21 cellular contexts compared by ENCODE assay signal in genomic region chr3:61824553-61825135, GRCh38.
"Had no signal": no experiment of that assay in that cellular context is flagged by ENCODE, and none has a peak within 500 bp of the region (broad histone marks: within the 10 kb centered on the region; RNA-seq: fewer than 3 reads in every experiment).

No MANE protein-coding gene starts in this region.

- ATAC-seq: activated T-helper 17 cell treated with anti-CD3 and anti-CD28 coated beads, Interleukin-2, amount 50 U/mL, for 72 hours; gastroesophageal sphincter; heart left ventricle; lower lobe of right lung; sciatic nerve; stimulated activated naive B cell treated with anti-CD40 and anti-IgM and Interleukin-4, amounts not matched to agents 10 μg/mL and 1 μg/mL and 100 μg/mL, for 72 hours had no signal

- H3K27ac ChIP-seq: brain microvascular endothelial cell, esophagus squamous epithelium, gastroesophageal sphincter, heart left ventricle, lower lobe of right lung, VCaP had no signal

- H3K27me3 ChIP-seq: adrenal gland, ascending aorta, brain microvascular endothelial cell, esophagus squamous epithelium, gastroesophageal sphincter, heart left ventricle had no signal

- DNase-seq: activated T-cell treated with anti-CD3 and anti-CD28 coated beads, Interleukin-2, amount 50 U/mL, for 24 hours; brain microvascular endothelial cell; caudate nucleus; effector CD8-positive, alpha-beta T cell; esophagus squamous epithelium; heart left ventricle; lower lobe of right lung; mesendoderm; naive B cell; occipital lobe; stimulated activated CD4-positive, alpha-beta T cell treated with anti-CD3 and anti-CD28 coated beads, Interleukin-2, amount 100 ng/mL, for 48 hours; stimulated activated CD8-positive, alpha-beta memory T cell treated with anti-CD3 and anti-CD28 coated beads, Interleukin-4, amount 100 ng/mL, for 48 hours; stimulated activated naive B cell treated with anti-CD40 and anti-IgM and Interleukin-4, amounts not matched to agents 10 μg/mL and 1 μg/mL and 100 μg/mL, for 72 hours had no signal

- H3K9me3 ChIP-seq: adrenal gland, ascending aorta, esophagus squamous epithelium, gastroesophageal sphincter, heart left ventricle, lower lobe of right lung had no signal

- H3K36me3 ChIP-seq: adrenal gland, ascending aorta, brain microvascular endothelial cell, esophagus squamous epithelium, gastroesophageal sphincter, heart left ventricle, lower lobe of right lung had no signal

- H3K4me3 ChIP-seq: adrenal gland, ascending aorta, esophagus squamous epithelium, gastroesophageal sphincter, heart left ventricle, lower lobe of right lung, smooth muscle cell had no signal

- FAIRE-seq: islet of Langerhans had no signal
